In the genomic region with DNA sequence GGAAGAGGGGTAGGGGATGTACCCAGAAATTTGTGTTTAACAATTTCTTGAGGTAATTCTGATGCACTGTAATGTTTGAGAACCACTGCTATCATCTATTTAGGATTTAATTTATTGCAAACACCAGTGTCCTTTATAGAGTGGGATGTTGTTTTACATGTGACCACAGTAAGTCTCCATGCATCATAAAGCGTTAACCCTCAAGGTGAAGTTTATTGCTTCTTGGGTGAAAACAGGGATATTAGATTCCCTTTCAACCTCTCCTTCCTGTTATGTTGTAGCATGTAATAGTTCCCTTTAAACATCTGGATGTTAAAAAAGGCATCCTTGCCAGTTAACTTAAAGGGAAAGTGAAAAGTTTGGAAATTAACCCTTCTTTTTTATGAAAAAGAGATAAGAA, we compare ENCODE assay signal across 32 cellular contexts.
"Had no signal": no experiment of that assay in that cellular context is flagged by ENCODE, and none has a peak within 500 bp of the region (broad histone marks: within the 10 kb centered on the region; RNA-seq: fewer than 3 reads in every experiment).

No MANE protein-coding gene starts in this region.

- H3K4me1 ChIP-seq: adrenal gland, body of pancreas, breast epithelium had no signal

- H3K27me3 ChIP-seq: adrenal gland, body of pancreas, brain microvascular endothelial cell, breast epithelium had no signal

- FAIRE-seq: astrocyte, colon, TTC549 had no signal

- H3K4me3 ChIP-seq: adrenal gland, body of pancreas, breast epithelium had no signal

- H3K36me3 ChIP-seq: adrenal gland, brain microvascular endothelial cell, breast epithelium had no signal

- ATAC-seq: activated CD8-positive, alpha-beta memory T cell treated with anti-CD3 and anti-CD28 coated beads, Interleukin-2, amount 10 ng/mL, durations not matched to agents 7 days and 5 days; activated CD8-positive, alpha-beta T cell treated with anti-CD3 and anti-CD28 coated beads, Interleukin-2, amount 10 ng/mL, durations not matched to agents 7 days and 5 days; activated naive CD4-positive, alpha-beta T cell treated with anti-CD3 and anti-CD28 coated beads, Interleukin-2, amount 50 U/mL, for 72 hours; body of pancreas had no signal

- H3K27ac ChIP-seq: adrenal gland, body of pancreas, brain microvascular endothelial cell, breast epithelium, VCaP had no signal

- H3K9me3 ChIP-seq: adrenal gland, body of pancreas, breast epithelium had no signal

- DNase-seq: activated B cell treated with CpG ODN at 0.5 μM for 24 hours; activated CD4-positive, alpha-beta memory T cell treated with anti-CD3 and anti-CD28 coated beads, Interleukin-2, amount 10 ng/mL, durations not matched to agents 7 days and 5 days; activated CD4-positive, alpha-beta T cell treated with anti-CD3 and anti-CD28 coated beads for 4 hours; activated CD4-positive, alpha-beta T cell treated with anti-CD3 and anti-CD28 coated beads, Interleukin-2, amount 10 ng/mL, durations not matched to agents 7 days and 5 days; activated CD4-positive, alpha-beta T cell treated with anti-CD3 and anti-CD28 coated beads, Interleukin-2, amount 50 U/mL, for 48 hours; activated CD4-positive, CD25-positive, alpha-beta regulatory T cell treated with anti-CD3 and anti-CD28 coated beads, Interleukin-2, amount 50 U/mL, for 72 hours; activated CD8-positive, alpha-beta memory T cell treated with anti-CD3 and anti-CD28 coated beads for 24 hours; activated CD8-positive, alpha-beta memory T cell treated with anti-CD3 and anti-CD28 coated beads, Interleukin-2, amount 10 ng/mL, durations not matched to agents 7 days and 5 days; activated CD8-positive, alpha-beta memory T cell treated with anti-CD3 and anti-CD28 coated beads, Interleukin-2, amount 50 U/mL, for 48 hours; activated CD8-positive, alpha-beta T cell treated with anti-CD3 and anti-CD28 coated beads, Interleukin-2, amount 10 ng/mL, durations not matched to agents 7 days and 5 days; activated effector memory CD4-positive, alpha-beta T cell treated with anti-CD3 and anti-CD28 coated beads, Interleukin-2, amount 50 U/mL, for 16 hours; activated gamma-delta T cell treated with Interleukin-2 at 50 U/mL for 16 hours; activated naive CD4-positive, alpha-beta T cell; activated naive CD4-positive, alpha-beta T cell treated with anti-CD3 and anti-CD28 coated beads for 36 hours; activated naive CD4-positive, alpha-beta T cell treated with anti-CD3 and anti-CD28 coated beads, Interleukin-2, amount 50 U/mL, for 16 hours; activated naive CD8-positive, alpha-beta T cell treated with anti-CD3 and anti-CD28 coated beads for 36 hours; activated T-cell treated with anti-CD3 and anti-CD28 coated beads, Interleukin-2, amount 50 U/mL, for 24 hours; activated T-cell treated with anti-CD3 and anti-CD28 coated beads, Interleukin-2, amount 50 U/mL, for 48 hours; adrenal gland; amniotic stem cell; aorta; body of pancreas; brain microvascular endothelial cell; central memory CD4-positive, alpha-beta T cell; T-helper 2 cell; T-helper 9 cell had no signal
